Comparison of ENCODE assay signal across 19 cellular contexts in the genomic region with DNA sequence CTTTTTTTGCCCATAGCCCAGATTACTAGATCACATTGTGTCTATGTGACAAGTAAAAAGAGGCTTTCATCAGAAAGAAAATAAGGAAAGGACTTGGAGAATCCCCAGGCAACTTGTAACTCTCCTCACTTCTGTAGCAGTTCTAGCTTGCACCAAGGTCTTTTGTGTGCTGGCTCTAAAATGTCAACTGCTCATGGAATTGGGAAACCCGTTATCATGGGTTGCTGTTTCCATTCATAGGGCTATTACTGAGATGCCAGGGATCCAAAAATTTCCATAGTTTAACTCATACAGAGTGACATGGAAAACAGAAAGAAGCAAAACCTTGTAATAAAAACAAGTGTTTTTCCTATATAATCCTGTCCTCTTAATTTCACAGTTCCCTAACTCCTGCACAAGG.
"Had no signal": no experiment of that assay in that cellular context is flagged by ENCODE, and none has a peak within 500 bp of the region (broad histone marks: within the 10 kb centered on the region; RNA-seq: fewer than 3 reads in every experiment).

No MANE protein-coding gene starts in this region.

- DNase-seq: dermis blood vessel endothelial cell; dorsolateral prefrontal cortex; effector CD4-positive, alpha-beta T cell; effector memory CD4-positive, alpha-beta T cell; foreskin keratinocyte; heart left ventricle; hypothalamus; immature natural killer cell; islet precursor cell; kidney; kidney glomerular epithelial cell; left ventricle myocardium inferior; lower lobe of right lung; mesenchymal stem cell; mucosa of descending colon had no signal

- H3K4me3 ChIP-seq: coronary artery, dorsolateral prefrontal cortex, esophagus muscularis mucosa, gastroesophageal sphincter, heart left ventricle, hepatocyte, left ventricle myocardium inferior, lower lobe of right lung, mucosa of descending colon had no signal

- H3K36me3 ChIP-seq: esophagus muscularis mucosa, gastroesophageal sphincter, heart left ventricle, left ventricle myocardium inferior, lower lobe of right lung had no signal

- H3K4me1 ChIP-seq: foreskin keratinocyte, heart left ventricle, left ventricle myocardium inferior, lower lobe of right lung had no signal

- H3K9me3 ChIP-seq: esophagus muscularis mucosa, gastroesophageal sphincter, left ventricle myocardium inferior, lower lobe of right lung, mucosa of descending colon had no signal

- ATAC-seq: foreskin keratinocyte, gastroesophageal sphincter, mucosa of descending colon had no signal

- H3K27me3 ChIP-seq: dorsolateral prefrontal cortex, esophagus muscularis mucosa, foreskin keratinocyte, gastroesophageal sphincter, heart left ventricle, hepatocyte had no signal

- H3K27ac ChIP-seq: coronary artery, dorsolateral prefrontal cortex, esophagus muscularis mucosa, foreskin keratinocyte, gastroesophageal sphincter, heart left ventricle, hepatocyte, left ventricle myocardium inferior, lower lobe of right lung had no signal
